In genomic region chr6:148854086-148854485, GRCh38 we compare ENCODE assay signal across 1 cellular context.
TF ChIP-seq lines count a peak whose summit lies in the region.

No MANE protein-coding gene starts in this region.

TF ChIP-seq in GM23338, 12 proteins besides CTCF, POLR2A, EP300 and RAD21:
- TF ChIP-seq REST (IDR thresholded peaks at IDR 0.05; ENCODE audit: unreplicated experiment) (no peak), ZNF114 (CRISPR knock-in tag; IDR thresholded peaks at IDR 0.05) (no peak), STAT1 (IDR thresholded peaks at IDR 0.05; ENCODE audit: unreplicated experiment) (no peak), POLR2AphosphoS5 (IDR thresholded peaks at IDR 0.05; ENCODE audit: low read depth) (no peak), ETS1 (IDR thresholded peaks at IDR 0.05) (no peak), EZH2 (IDR thresholded peaks at IDR 0.05; ENCODE audit: low read depth, unreplicated experiment) (no peak), NANOG (IDR thresholded peaks at IDR 0.05; ENCODE audit: borderline replicate concordance) (no peak), JUNB (IDR thresholded peaks at IDR 0.05; ENCODE audit: unreplicated experiment) (no peak), EZH2phosphoT487 (IDR thresholded peaks at IDR 0.05; ENCODE audit: unreplicated experiment) (no peak), CREB1 (CRISPR knock-in tag; IDR thresholded peaks at IDR 0.05; ENCODE audit: low read depth) (no peak), ZNF331 (CRISPR knock-in tag; IDR thresholded peaks at IDR 0.05; ENCODE audit: low read depth) (no peak)
- TF ChIP-seq, protein P1, sequence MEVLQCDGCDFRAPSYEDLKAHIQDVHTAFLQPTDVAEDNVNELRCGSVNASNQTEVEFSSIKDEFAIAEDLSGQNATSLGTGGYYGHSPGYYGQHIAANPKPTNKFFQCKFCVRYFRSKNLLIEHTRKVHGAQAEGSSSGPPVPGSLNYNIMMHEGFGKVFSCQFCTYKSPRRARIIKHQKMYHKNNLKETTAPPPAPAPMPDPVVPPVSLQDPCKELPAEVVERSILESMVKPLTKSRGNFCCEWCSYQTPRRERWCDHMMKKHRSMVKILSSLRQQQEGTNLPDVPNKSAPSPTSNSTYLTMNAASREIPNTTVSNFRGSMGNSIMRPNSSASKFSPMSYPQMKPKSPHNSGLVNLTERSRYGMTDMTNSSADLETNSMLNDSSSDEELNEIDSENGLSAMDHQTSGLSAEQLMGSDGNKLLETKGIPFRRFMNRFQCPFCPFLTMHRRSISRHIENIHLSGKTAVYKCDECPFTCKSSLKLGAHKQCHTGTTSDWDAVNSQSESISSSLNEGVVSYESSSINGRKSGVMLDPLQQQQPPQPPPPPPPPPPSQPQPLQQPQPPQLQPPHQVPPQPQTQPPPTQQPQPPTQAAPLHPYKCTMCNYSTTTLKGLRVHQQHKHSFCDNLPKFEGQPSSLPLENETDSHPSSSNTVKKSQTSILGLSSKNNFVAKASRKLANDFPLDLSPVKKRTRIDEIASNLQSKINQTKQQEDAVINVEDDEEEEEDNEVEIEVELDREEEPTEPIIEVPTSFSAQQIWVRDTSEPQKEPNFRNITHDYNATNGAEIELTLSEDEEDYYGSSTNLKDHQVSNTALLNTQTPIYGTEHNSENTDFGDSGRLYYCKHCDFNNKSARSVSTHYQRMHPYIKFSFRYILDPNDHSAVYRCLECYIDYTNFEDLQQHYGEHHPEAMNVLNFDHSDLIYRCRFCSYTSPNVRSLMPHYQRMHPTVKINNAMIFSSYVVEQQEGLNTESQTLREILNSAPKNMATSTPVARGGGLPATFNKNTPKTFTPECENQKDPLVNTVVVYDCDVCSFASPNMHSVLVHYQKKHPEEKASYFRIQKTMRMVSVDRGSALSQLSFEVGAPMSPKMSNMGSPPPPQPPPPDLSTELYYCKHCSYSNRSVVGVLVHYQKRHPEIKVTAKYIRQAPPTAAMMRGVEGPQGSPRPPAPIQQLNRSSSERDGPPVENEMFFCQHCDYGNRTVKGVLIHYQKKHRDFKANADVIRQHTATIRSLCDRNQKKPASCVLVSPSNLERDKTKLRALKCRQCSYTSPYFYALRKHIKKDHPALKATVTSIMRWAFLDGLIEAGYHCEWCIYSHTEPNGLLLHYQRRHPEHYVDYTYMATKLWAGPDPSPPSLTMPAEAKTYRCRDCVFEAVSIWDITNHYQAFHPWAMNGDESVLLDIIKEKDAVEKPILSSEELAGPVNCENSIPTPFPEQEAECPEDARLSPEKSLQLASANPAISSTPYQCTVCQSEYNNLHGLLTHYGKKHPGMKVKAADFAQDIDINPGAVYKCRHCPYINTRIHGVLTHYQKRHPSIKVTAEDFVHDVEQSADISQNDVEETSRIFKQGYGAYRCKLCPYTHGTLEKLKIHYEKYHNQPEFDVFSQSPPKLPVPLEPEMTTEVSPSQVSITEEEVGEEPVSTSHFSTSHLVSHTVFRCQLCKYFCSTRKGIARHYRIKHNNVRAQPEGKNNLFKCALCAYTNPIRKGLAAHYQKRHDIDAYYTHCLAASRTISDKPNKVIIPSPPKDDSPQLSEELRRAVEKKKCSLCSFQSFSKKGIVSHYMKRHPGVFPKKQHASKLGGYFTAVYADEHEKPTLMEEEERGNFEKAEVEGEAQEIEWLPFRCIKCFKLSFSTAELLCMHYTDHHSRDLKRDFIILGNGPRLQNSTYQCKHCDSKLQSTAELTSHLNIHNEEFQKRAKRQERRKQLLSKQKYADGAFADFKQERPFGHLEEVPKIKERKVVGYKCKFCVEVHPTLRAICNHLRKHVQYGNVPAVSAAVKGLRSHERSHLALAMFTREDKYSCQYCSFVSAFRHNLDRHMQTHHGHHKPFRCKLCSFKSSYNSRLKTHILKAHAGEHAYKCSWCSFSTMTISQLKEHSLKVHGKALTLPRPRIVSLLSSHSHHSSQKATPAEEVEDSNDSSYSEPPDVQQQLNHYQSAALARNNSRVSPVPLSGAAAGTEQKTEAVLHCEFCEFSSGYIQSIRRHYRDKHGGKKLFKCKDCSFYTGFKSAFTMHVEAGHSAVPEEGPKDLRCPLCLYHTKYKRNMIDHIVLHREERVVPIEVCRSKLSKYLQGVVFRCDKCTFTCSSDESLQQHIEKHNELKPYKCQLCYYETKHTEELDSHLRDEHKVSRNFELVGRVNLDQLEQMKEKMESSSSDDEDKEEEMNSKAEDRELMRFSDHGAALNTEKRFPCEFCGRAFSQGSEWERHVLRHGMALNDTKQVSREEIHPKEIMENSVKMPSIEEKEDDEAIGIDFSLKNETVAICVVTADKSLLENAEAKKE (CRISPR knock-in tag; IDR thresholded peaks at IDR 0.05), result no peak
